In genomic region chr1:43315963-43316737, GRCh38 we compare ENCODE assay signal across 1 cellular context.
TF ChIP-seq lines count a peak whose summit lies in the region.

No MANE protein-coding gene starts in this region.

TF ChIP-seq in H1, 55 proteins besides CTCF, POLR2A, EP300 and RAD21:
- TF ChIP-seq TAF1 (IDR thresholded peaks at IDR 0.05; ENCODE audit: low read depth, low read length) (no peak), SIRT6 (IDR thresholded peaks at IDR 0.05; ENCODE audit: low read length) (no peak), USF2 (IDR thresholded peaks at IDR 0.05; ENCODE audit: low read length) (no peak), RBBP5 (IDR thresholded peaks at IDR 0.05; ENCODE audit: borderline replicate concordance, low read depth, low read length) (no peak), CHD1 (IDR thresholded peaks at IDR 0.05; ENCODE audit: low read depth, low read length) (no peak), CEBPB (IDR thresholded peaks at IDR 0.05; ENCODE audit: low read depth, low read length) (no peak), BCL11A (IDR thresholded peaks at IDR 0.05; ENCODE audit: low read depth in 2 of 2, low read length in 2 of 2) (no peak), RXRA (IDR thresholded peaks at IDR 0.05; ENCODE audit: insufficient read depth, low read depth, low read length) (no peak), SRF (IDR thresholded peaks at IDR 0.05; ENCODE audit: low read depth, low read length) (no peak), SP4 (IDR thresholded peaks at IDR 0.05; ENCODE audit: low read length) (no peak)
